10 cellular contexts compared by ENCODE assay signal in the genomic region with DNA sequence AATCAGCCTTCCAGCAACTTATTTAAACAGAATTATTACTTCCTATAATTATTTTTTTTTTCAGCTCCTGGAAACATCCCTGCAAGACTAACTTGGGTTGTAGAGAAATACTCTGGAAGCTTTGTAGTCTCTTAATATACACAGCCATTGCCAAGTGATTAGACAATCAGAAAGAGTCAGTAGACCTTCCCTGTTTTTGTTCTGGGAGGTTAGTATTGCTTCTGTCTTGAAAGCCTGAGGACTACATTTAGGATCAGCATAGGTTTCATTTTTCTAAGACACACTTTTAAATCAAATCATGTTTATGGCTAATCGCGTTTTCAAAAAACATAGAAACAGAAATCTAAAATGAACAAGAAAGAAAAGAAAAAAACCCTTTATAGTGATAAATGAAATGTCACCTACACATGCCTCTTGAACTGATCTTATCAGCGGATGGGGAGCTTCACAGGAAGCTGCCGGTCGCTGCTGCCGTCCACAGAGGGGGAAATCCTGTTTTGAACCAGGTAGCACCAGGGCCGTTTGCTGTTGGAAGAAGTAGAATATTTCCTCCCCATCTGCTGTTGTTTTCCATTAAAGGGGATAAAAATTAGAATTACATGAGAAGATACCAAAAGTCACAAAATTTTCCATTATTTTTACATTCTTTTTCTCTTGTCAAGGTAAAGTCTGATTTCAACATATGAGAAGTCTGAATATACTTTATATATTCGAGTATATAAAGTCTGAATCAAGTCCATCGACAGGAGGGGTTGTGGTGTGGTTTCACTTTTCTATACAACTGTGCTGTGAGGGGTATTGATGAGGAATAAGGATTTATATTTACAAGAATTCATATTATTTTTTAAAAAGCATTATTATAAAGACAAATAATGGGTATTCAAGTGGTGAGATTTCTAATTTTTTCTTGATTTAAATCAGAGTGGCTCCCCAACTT.
DNase-seq lines count a peak whose midpoint lies in the region; ATAC-seq and TF ChIP-seq lines count a peak whose summit lies in the region.
"Had no signal": no experiment of that assay in that cellular context is flagged by ENCODE, and none has a peak within 500 bp of the region (broad histone marks: within the 10 kb centered on the region; RNA-seq: fewer than 3 reads in every experiment).

No MANE protein-coding gene starts in this region.

- no peak overlapping the region for H3K4me3 ChIP-seq in right atrium auricular region
- no peak overlapping the region for H3K4me3 ChIP-seq in skeletal muscle tissue (ENCODE audit: low read length in 3 of 3)
- H3K4me3 ChIP-seq: dorsolateral prefrontal cortex, PC-9 had no signal

- peak overlapping the region; percentile 85 to 96 for H3K27ac ChIP-seq in right atrium auricular region
- H3K27ac ChIP-seq in skeletal muscle tissue (ENCODE audit: low read depth, low read length), result peak overlapping the region; percentile 85
- H3K27ac ChIP-seq: PC-9 had no signal

- peaks cover 56% of the 10 kb centered on the region for H3K4me1 Mint-ChIP-seq in type B pancreatic cell (ENCODE audit: unreplicated experiment)
- peaks cover 26% of the 10 kb centered on the region for H3K4me1 Mint-ChIP-seq in CD14-positive monocyte

- peaks cover 0 to 74% of the 10 kb centered on the region in 2 donors for H3K4me1 ChIP-seq in right atrium auricular region
- H3K4me1 ChIP-seq in skeletal muscle tissue (ENCODE audit: control insufficient read depth in 3 of 3, insufficient read depth in 3 of 3, low read length in 3 of 3), result peaks cover 48 to 53% (median 50%) of the 10 kb centered on the region in 3 donors

- H3K9me3 Mint-ChIP-seq in type B pancreatic cell, result peaks cover 5% of the 10 kb centered on the region
- peaks cover 0 to 4% (median 0%) of the 10 kb centered on the region in 7 donors for H3K9me3 Mint-ChIP-seq in CD14-positive monocyte

- TF ChIP-seq CTCF in right atrium auricular region (IDR thresholded peaks at IDR 0.05), result no peak
- TF ChIP-seq CTCF in type B pancreatic cell (conservative IDR thresholded peaks at IDR 0.05), result no peak
- no peak for TF ChIP-seq CTCF in CD14-positive monocyte (IDR thresholded peaks at IDR 0.05)

- H3K4me3 Mint-ChIP-seq in type B pancreatic cell (peak overlapping the region; percentile 31), CD14-positive monocyte (peak overlapping the region in 1 of 2 donors; percentile 76)

- H3K9me3 ChIP-seq in right atrium auricular region, result no peaks in the 10 kb centered on the region
- H3K9me3 ChIP-seq in skeletal muscle tissue (ENCODE audit: control insufficient read depth in 3 of 3, low read length in 3 of 3), result no peaks in the 10 kb centered on the region

- no peaks in the 10 kb centered on the region for H3K27me3 ChIP-seq in right atrium auricular region
- H3K27me3 ChIP-seq in skeletal muscle tissue (ENCODE audit: control insufficient read depth in 3 of 3, insufficient read depth in 3 of 3, low read length in 3 of 3), result no peaks in the 10 kb centered on the region
- H3K27me3 ChIP-seq: dorsolateral prefrontal cortex had no signal

- peak overlapping the region; percentile 5 for H3K27ac Mint-ChIP-seq in type B pancreatic cell
- peak overlapping the region in 1 of 7 donors; percentile 46 for H3K27ac Mint-ChIP-seq in CD14-positive monocyte

- no peaks in the 10 kb centered on the region for H3K27me3 Mint-ChIP-seq in type B pancreatic cell
- H3K27me3 Mint-ChIP-seq in CD14-positive monocyte (ENCODE audit: low read depth in 3 of 3), result peaks cover 0 to 2% (median 0%) of the 10 kb centered on the region in 3 donors

- H3K36me3 ChIP-seq in right atrium auricular region (no peaks in the 10 kb centered on the region), skeletal muscle tissue (ENCODE audit: control insufficient read depth in 3 of 3, insufficient read depth in 3 of 3, low read length in 3 of 3) (no peaks in the 10 kb centered on the region)

- H3K36me3 Mint-ChIP-seq in type B pancreatic cell (no peaks in the 10 kb centered on the region), CD14-positive monocyte (no peaks in the 10 kb centered on the region)

- ATAC-seq in Right ventricle myocardium inferior, result no peak
- ATAC-seq in GM18520 (IDR thresholded peaks at IDR 0.05; ENCODE audit: unreplicated experiment), result no peak
- no peak for ATAC-seq in HG02884 (IDR thresholded peaks at IDR 0.05; ENCODE audit: unreplicated experiment)

- intact Hi-C loops in Right ventricle myocardium inferior (cut with DNase I) (no loop called here), CD14-positive monocyte (cut with micrococcal nuclease) (no loop called here)

- no peak overlapping the region for H3K9ac ChIP-seq in skeletal muscle tissue (ENCODE audit: low read depth in 1 of 3, low read length in 3 of 3)

- no peak for DNase-seq in right atrium auricular region (ENCODE audit: low spot score)
- no peak for DNase-seq in Right ventricle myocardium inferior (ENCODE audit: missing footprints)
- DNase-seq in activated gamma-delta T cell treated with anti-CD3 and anti-CD28 coated beads, Interleukin-2, amount 50 U/mL, for 16 hours (ENCODE audit: low read depth), result peak; percentile 49
- DNase-seq in type B pancreatic cell (ENCODE audit: extremely low spot score, unreplicated experiment), result no peak
- no peak for DNase-seq in CD14-positive monocyte (ENCODE audit: low spot score)
- DNase-seq: dorsolateral prefrontal cortex, PC-9 had no signal
